8 cellular contexts compared by ENCODE assay signal in genomic region chr14:58200480-58200841, GRCh38. TPM values are rescaled to one million over a fixed set of nuclear protein-coding genes. Genes with fewer than 3 reads are reported as not detected.
A peak's percentile ranks its signal among the peaks of the same experiment; 100 is the strongest.
DNase-seq lines count a peak whose midpoint lies in the region; ATAC-seq and TF ChIP-seq lines count a peak whose summit lies in the region.

No MANE protein-coding gene starts in this region.

- POLR2A ChIA-PET in activated CD4-positive, alpha-beta T cell treated with anti-CD3 and anti-CD28 coated beads, Interleukin-2, amount 10 ng/mL, durations not matched to agents 7 days and 5 days (lab: Charles Lee) = no interaction called here

- intact Hi-C loops in upper lobe of right lung (cut with DNase I) = no loop called here

- peaks cover 1 to 3% of the 10 kb centered on the region in 2 donors for H3K4me1 ChIP-seq in lung (ENCODE audit: control insufficient read depth in 2 of 2, insufficient read depth in 2 of 2, low read length in 2 of 2)
- H3K4me1 ChIP-seq in upper lobe of right lung = peaks cover 11% of the 10 kb centered on the region

- WGBS in lung, 2 donors = 0% methylated on average over 11 of the region's 11 CpGs

- peak overlapping the region; percentile 98 for H3K27ac Mint-ChIP-seq in activated CD4-positive, alpha-beta T cell treated with anti-CD3 and anti-CD28 coated beads, Interleukin-2, amount 10 ng/mL, durations not matched to agents 7 days and 5 days
- H3K27ac Mint-ChIP-seq in brain = peak overlapping the region; percentile 86 to 99 (median 98)

- H3K27me3 ChIP-seq in lung (ENCODE audit: control insufficient read depth, insufficient read depth) = no peaks in the 10 kb centered on the region
- no peaks in the 10 kb centered on the region for H3K27me3 ChIP-seq in upper lobe of right lung

- peak overlapping the region; percentile 96 for H3K4me3 Mint-ChIP-seq in activated CD4-positive, alpha-beta T cell treated with anti-CD3 and anti-CD28 coated beads, Interleukin-2, amount 10 ng/mL, durations not matched to agents 7 days and 5 days
- H3K4me3 Mint-ChIP-seq in brain = peak overlapping the region; percentile 96 to 99 (median 98)

- H3K36me3 Mint-ChIP-seq in activated CD4-positive, alpha-beta T cell treated with anti-CD3 and anti-CD28 coated beads, Interleukin-2, amount 10 ng/mL, durations not matched to agents 7 days and 5 days (ENCODE audit: low read depth) = peaks cover 5% of the 10 kb centered on the region
- H3K36me3 Mint-ChIP-seq in brain = peaks cover 41% of the 10 kb centered on the region

- CTCF ChIA-PET in activated CD4-positive, alpha-beta T cell treated with anti-CD3 and anti-CD28 coated beads, Interleukin-2, amount 10 ng/mL, durations not matched to agents 7 days and 5 days (lab: Charles Lee) = interaction anchor here (0.8 to 1.5 kb wide), 2 partner anchors 26 to 98 kb away, joined by 3 to 4 read pairs; partner anchors contain the start of gene ARID4A

- no peak for TF ChIP-seq CTCF in brain (conservative IDR thresholded peaks at IDR 0.05)
- no peak for TF ChIP-seq CTCF in lung (IDR thresholded peaks at IDR 0.05; ENCODE audit: control extremely low read depth, extremely low read depth)
- no peak for TF ChIP-seq CTCF in upper lobe of right lung (IDR thresholded peaks at IDR 0.05)

- no peak for DNase-seq in activated CD4-positive, alpha-beta T cell treated with anti-CD3 and anti-CD28 coated beads, Interleukin-2, amount 10 ng/mL, durations not matched to agents 7 days and 5 days
- DNase-seq in activated CD4-positive, alpha-beta T cell treated with anti-CD3 and anti-CD28 coated beads for 4 hours = no peak
- DNase-seq in lung (ENCODE audit: low spot score) (no peak), upper lobe of right lung (no peak), left lobe of liver (ENCODE audit: low spot score) (no peak)

- H3K4me1 Mint-ChIP-seq in activated CD4-positive, alpha-beta T cell treated with anti-CD3 and anti-CD28 coated beads, Interleukin-2, amount 10 ng/mL, durations not matched to agents 7 days and 5 days = peaks cover 30% of the 10 kb centered on the region
- H3K4me1 Mint-ChIP-seq in brain = peaks cover 22% of the 10 kb centered on the region

- H3K4me3 ChIP-seq in lung (peak overlapping the region; percentile 99), upper lobe of right lung (peak overlapping the region; percentile 88)

- H3K36me3 ChIP-seq in lung (ENCODE audit: control insufficient read depth in 2 of 2, insufficient read depth in 2 of 2, low read length in 2 of 2) = peaks cover 2 to 3% of the 10 kb centered on the region in 2 donors
- peaks cover 8% of the 10 kb centered on the region for H3K36me3 ChIP-seq in upper lobe of right lung

- no peaks in the 10 kb centered on the region for H3K9me3 Mint-ChIP-seq in activated CD4-positive, alpha-beta T cell treated with anti-CD3 and anti-CD28 coated beads, Interleukin-2, amount 10 ng/mL, durations not matched to agents 7 days and 5 days
- no peaks in the 10 kb centered on the region for H3K9me3 Mint-ChIP-seq in brain

- no peaks in the 10 kb centered on the region for H3K9me3 ChIP-seq in lung (ENCODE audit: control insufficient read depth in 2 of 2, insufficient read depth in 1 of 2, low read length in 1 of 2)
- no peaks in the 10 kb centered on the region for H3K9me3 ChIP-seq in upper lobe of right lung

- no peaks in the 10 kb centered on the region for H3K27me3 Mint-ChIP-seq in activated CD4-positive, alpha-beta T cell treated with anti-CD3 and anti-CD28 coated beads, Interleukin-2, amount 10 ng/mL, durations not matched to agents 7 days and 5 days
- peaks cover 2% of the 10 kb centered on the region for H3K27me3 Mint-ChIP-seq in brain

- ATAC-seq in HG03354 (IDR thresholded peaks at IDR 0.05; ENCODE audit: poor library complexity, severe bottlenecking, unreplicated experiment) (peak; percentile 16), lung (ENCODE audit: insufficient read depth, low FRiP score) (no peak), upper lobe of right lung (no peak), HG03039 (IDR thresholded peaks at IDR 0.05; ENCODE audit: unreplicated experiment) (no peak), left lobe of liver (no peak)

- H3K27ac ChIP-seq in lung (ENCODE audit: low read depth in 1 of 2, low read length in 1 of 2) (peak overlapping the region; percentile 89 to 99), upper lobe of right lung (peak overlapping the region; percentile 93)

RNA-seq across cellular contexts. Expression of gene ACTR10, which starts 0.5 kb away (rescaled TPM):
- 10 to 100 TPM; 39.2 to 46.3 TPM for total RNA-seq in activated CD4-positive, alpha-beta T cell treated with anti-CD3 and anti-CD28 coated beads, Interleukin-2, amount 10 ng/mL, durations not matched to agents 7 days and 5 days
- polyA plus RNA-seq in brain (ENCODE audit: insufficient read depth, low read depth, low replicate concordance) (67.5 TPM), lung (10 to 100 TPM; 53.8 to 77.9 TPM)
- total RNA-seq in lung (10 to 100 TPM; 56.7 to 83.6 TPM), upper lobe of right lung (61.7 TPM), left lobe of liver (17.2 TPM)

RNA-seq across cellular contexts. Expression of gene PSMA3, which starts 44.2 kb away (rescaled TPM):
- 100 to 1,000 TPM; 233 to 245 TPM for total RNA-seq in activated CD4-positive, alpha-beta T cell treated with anti-CD3 and anti-CD28 coated beads, Interleukin-2, amount 10 ng/mL, durations not matched to agents 7 days and 5 days
- 50.9 TPM for polyA plus RNA-seq in brain (ENCODE audit: insufficient read depth, low read depth, low replicate concordance)
- total RNA-seq in lung = 100 to 1,000 TPM in 1 of 2 donors, 10 to 100 TPM in 1; 64.3 to 167 TPM
- 100 to 1,000 TPM; 194 to 302 TPM for polyA plus RNA-seq in lung
- total RNA-seq in upper lobe of right lung = 146 TPM
- total RNA-seq in left lobe of liver = 112 TPM

RNA-seq across cellular contexts. Expression of gene ARMH4, which starts 48.4 kb away (rescaled TPM):
- under 1 TPM in 1 of 2 experiments, not detected in 1; 0.07 TPM for total RNA-seq in activated CD4-positive, alpha-beta T cell treated with anti-CD3 and anti-CD28 coated beads, Interleukin-2, amount 10 ng/mL, durations not matched to agents 7 days and 5 days
- polyA plus RNA-seq in brain (ENCODE audit: insufficient read depth, low read depth, low replicate concordance) (8.0 TPM), lung (under 1 TPM; 0.40 to 0.47 TPM)
- total RNA-seq in lung (10 to 100 TPM in 1 of 2 donors, 1 to 10 TPM in 1; 1.8 to 14.2 TPM), upper lobe of right lung (2.3 TPM), left lobe of liver (0.96 TPM)
